Comparison of ENCODE assay signal across 9 cellular contexts in the genomic region with DNA sequence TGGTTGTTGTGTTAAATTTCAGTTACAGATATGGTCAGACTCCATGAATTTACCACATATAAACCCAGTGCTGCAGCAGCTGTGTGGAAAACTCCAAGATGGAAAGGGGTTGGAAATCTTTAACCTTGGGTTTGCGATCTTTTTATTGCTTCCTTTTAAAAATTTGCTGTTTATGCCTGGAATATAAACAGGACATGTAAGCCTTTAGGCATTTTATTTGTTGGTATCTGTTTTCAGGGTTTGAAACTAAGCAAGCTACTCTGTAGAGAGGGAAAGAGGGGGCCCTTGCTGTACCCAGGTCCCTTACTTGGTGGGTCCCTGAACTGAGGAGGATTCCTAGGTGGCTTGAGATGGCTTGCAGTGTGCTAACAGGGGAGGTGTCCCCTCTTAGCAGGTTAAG. TPM values are rescaled to one million over a fixed set of nuclear protein-coding genes. Genes with fewer than 3 reads are reported as not detected.
DNase-seq lines count a peak whose midpoint lies in the region; TF ChIP-seq lines count a peak whose summit lies in the region.
"Had no signal": no experiment of that assay in that cellular context is flagged by ENCODE, and none has a peak within 500 bp of the region (broad histone marks: within the 10 kb centered on the region; RNA-seq: fewer than 3 reads in every experiment).

No MANE protein-coding gene starts in this region.

- H3K36me3 ChIP-seq in Peyer's patch (no peaks in the 10 kb centered on the region), rectal smooth muscle tissue (ENCODE audit: control insufficient read depth, insufficient read depth, low read length) (no peaks in the 10 kb centered on the region)

- H3K4me3 ChIP-seq in AG09309 (ENCODE audit: control insufficient read depth, low read depth, low read length), result peak overlapping the region; percentile 38
- peak overlapping the region; percentile 19 to 43 (median 42) for H3K4me3 ChIP-seq in Peyer's patch
- peak overlapping the region; percentile 47 to 73 for H3K4me3 ChIP-seq in foreskin fibroblast (ENCODE audit: low read depth in 1 of 2, low read length in 2 of 2)
- peak overlapping the region; percentile 19 for H3K4me3 ChIP-seq in rectal smooth muscle tissue (ENCODE audit: low read length)

- H3K27me3 ChIP-seq in Peyer's patch (no peaks in the 10 kb centered on the region), rectal smooth muscle tissue (ENCODE audit: control insufficient read depth, insufficient read depth, low read length) (no peaks in the 10 kb centered on the region)

- no peak for TF ChIP-seq POLR2A in Peyer's patch (IDR thresholded peaks at IDR 0.05)

- DNase-seq in AG09309 (ENCODE audit: low read depth) (no peak), Peyer's patch (no peak), foreskin fibroblast (no peak), NCI-H1694 treated with DMSO at 0.1 percent for 48 hours (lab: John Stamatoyannopoulos, UW) (no peak), glomerular visceral epithelial cell (ENCODE audit: extremely low spot score) (no peak), NCI-H2227 (lab: John Stamatoyannopoulos, UW; ENCODE audit: unreplicated experiment) (no peak)
- no peak for DNase-seq in effector CD4-positive, alpha-beta T cell
- DNase-seq: CD4-positive, CD25-positive, alpha-beta regulatory T cell had no signal

- H3K27ac ChIP-seq in Peyer's patch, result peak overlapping the region; percentile 56 to 88 (median 74)
- peak overlapping the region; percentile 72 for H3K27ac ChIP-seq in rectal smooth muscle tissue (ENCODE audit: low read depth, low read length)

- peaks cover 0 to 16% (median 11%) of the 10 kb centered on the region in 4 donors for H3K4me1 ChIP-seq in Peyer's patch
- H3K4me1 ChIP-seq in rectal smooth muscle tissue (ENCODE audit: control insufficient read depth, insufficient read depth, low read length), result peaks cover 46% of the 10 kb centered on the region

- TF ChIP-seq CTCF in AG09309 (IDR thresholded peaks at IDR 0.05; ENCODE audit: control insufficient read depth, insufficient read depth, low read depth, low read length, missing control alignments) (no peak), Peyer's patch (IDR thresholded peaks at IDR 0.05) (no peak), foreskin fibroblast (IDR thresholded peaks at IDR 0.05; ENCODE audit: low read depth, low read length) (no peak)

- H3K9me3 ChIP-seq in Peyer's patch, result no peaks in the 10 kb centered on the region

- H3K9ac ChIP-seq in rectal smooth muscle tissue (ENCODE audit: low read length), result no peak overlapping the region

RNA-seq across cellular contexts. Expression of a gene that starts 0.8 kb away (rescaled TPM):
- 10 to 100 TPM; 27.9 to 60.2 (median 28.3) TPM for total RNA-seq in Peyer's patch
